Comparison of ENCODE assay signal across 17 cellular contexts in genomic region chr1:3658231-3658615, GRCh38. TPM values are rescaled to one million over a fixed set of nuclear protein-coding genes. Genes with fewer than 3 reads are reported as not detected.
A peak's percentile ranks its signal among the peaks of the same experiment; 100 is the strongest.
DNase-seq lines count a peak whose midpoint lies in the region; TF ChIP-seq lines count a peak whose summit lies in the region.
"Had no signal": no experiment of that assay in that cellular context is flagged by ENCODE, and none has a peak within 500 bp of the region (broad histone marks: within the 10 kb centered on the region; RNA-seq: fewer than 3 reads in every experiment).

No MANE protein-coding gene starts in this region.

- WGBS in spleen, 5 donors, result 39 to 55% (median 51%) methylated on average over 14 of the region's 14 CpGs

- peak overlapping the region; percentile 88 for H3K27ac Mint-ChIP-seq in glutamatergic neuron (ENCODE audit: unreplicated experiment)
- H3K27ac Mint-ChIP-seq: CD4-positive, CD25-positive, alpha-beta regulatory T cell; HFFc6 had no signal

- DNase-seq in ELF-1 (ENCODE audit: low read depth, low spot score) (peak; percentile 59), NCI-H748 treated with DMSO at 0.1 percent for 48 hours (lab: John Stamatoyannopoulos, UW) (peak; percentile 21), glutamatergic neuron (peak; percentile 53), spleen (peak; percentile 41), DMS79 treated with DMSO at 0.1 percent for 48 hours (lab: John Stamatoyannopoulos, UW) (no peak), NOMO-1 treated with DMSO at 0.1 percent for 48 hours (lab: John Stamatoyannopoulos, UW; ENCODE audit: unreplicated experiment) (no peak)
- DNase-seq in activated CD4-positive, alpha-beta T cell treated with anti-CD3 and anti-CD28 coated beads, Interleukin-2, amount 50 U/mL, for 1 hour, result no peak
- DNase-seq: Calu3; CD4-positive, CD25-positive, alpha-beta regulatory T cell; HFFc6; KBM-7; MV-4-11; NCI-H1417 treated with DMSO at 0.1 percent for 48 hours; NCI-H1930; SW 1271 had no signal

- no peaks in the 10 kb centered on the region for H3K36me3 ChIP-seq in spleen
- H3K36me3 ChIP-seq: SJSA1 had no signal

- H3K4me3 ChIP-seq in spleen, result no peak overlapping the region
- H3K4me3 ChIP-seq: SJSA1 had no signal

- peaks cover 0 to 60% (median 19%) of the 10 kb centered on the region in 7 donors for H3K27me3 ChIP-seq in spleen (replicated peaks in 1 of 7)

- H3K4me3 Mint-ChIP-seq in glutamatergic neuron (ENCODE audit: unreplicated experiment), result peak overlapping the region; percentile 77
- H3K4me3 Mint-ChIP-seq: CD4-positive, CD25-positive, alpha-beta regulatory T cell; HFFc6 had no signal

- H3K36me3 Mint-ChIP-seq in glutamatergic neuron (ENCODE audit: unreplicated experiment), result no peaks in the 10 kb centered on the region
- H3K36me3 Mint-ChIP-seq: CD4-positive, CD25-positive, alpha-beta regulatory T cell had no signal

- no peak for TF ChIP-seq POLR2A in spleen (IDR thresholded peaks at IDR 0.05)

- peaks cover 0 to 3% (median under 1%) of the 10 kb centered on the region in 6 donors for H3K4me1 ChIP-seq in spleen
- H3K4me1 ChIP-seq: SJSA1 had no signal

- TF ChIP-seq CTCF in glutamatergic neuron (IDR thresholded peaks at IDR 0.05; ENCODE audit: partially characterized antibody, unreplicated experiment) (no peak), spleen (IDR thresholded peaks at IDR 0.05 in 8 of 11, conservative IDR thresholded peaks at IDR 0.05 in 3 of 11) (no peak)

- H3K9me3 ChIP-seq in spleen, result no peaks in the 10 kb centered on the region
- H3K9me3 ChIP-seq: SJSA1 had no signal

- intact Hi-C loops in spleen (cut with DNase I; ENCODE audit: low total_unique reads), result no loop called here

- peaks cover 14% of the 10 kb centered on the region for H3K9me3 Mint-ChIP-seq in glutamatergic neuron (ENCODE audit: unreplicated experiment)
- H3K9me3 Mint-ChIP-seq: HFFc6 had no signal

- H3K27ac ChIP-seq in spleen, result no peak overlapping the region
- H3K27ac ChIP-seq: RWPE1, SJSA1 had no signal

- H3K4me1 Mint-ChIP-seq in glutamatergic neuron (ENCODE audit: low read depth, unreplicated experiment), result peaks cover 31% of the 10 kb centered on the region

- peaks cover 13% of the 10 kb centered on the region for H3K27me3 Mint-ChIP-seq in glutamatergic neuron (ENCODE audit: unreplicated experiment)

RNA-seq across cellular contexts. Expression of gene TP73, which starts 5.9 kb away (rescaled TPM):
- total RNA-seq in glutamatergic neuron (ENCODE audit: unreplicated experiment) (13.0 TPM), spleen (1 to 10 TPM in 5 of 7 donors, under 1 TPM in 2; 0.63 to 4.3 (median 1.6) TPM)
- under 1 TPM; 0.11 to 0.48 (median 0.21) TPM for polyA plus RNA-seq in spleen
- total RNA-seq: CD4-positive, CD25-positive, alpha-beta regulatory T cell; HFFc6 had no signal

RNA-seq across cellular contexts. Expression of gene WRAP73, which starts 8.3 kb away (rescaled TPM):
- total RNA-seq in glutamatergic neuron (ENCODE audit: unreplicated experiment) (47.7 TPM), spleen (10 to 100 TPM; 21.0 to 28.0 (median 26.4) TPM)
- polyA plus RNA-seq in spleen, result 10 to 100 TPM; 20.1 to 28.3 (median 24.2) TPM

RNA-seq across cellular contexts. Expression of gene TPRG1L, which starts 33.4 kb away (rescaled TPM):
- total RNA-seq in glutamatergic neuron (ENCODE audit: unreplicated experiment), result 43.1 TPM
- 10 to 100 TPM; 23.7 to 45.9 (median 32.5) TPM for total RNA-seq in spleen
- polyA plus RNA-seq in spleen, result 10 to 100 TPM; 19.9 to 35.7 (median 20.9) TPM

RNA-seq across cellular contexts. Expression of gene MEGF6, which starts 46.9 kb away (rescaled TPM):
- total RNA-seq in glutamatergic neuron (ENCODE audit: unreplicated experiment) (64.7 TPM), spleen (10 to 100 TPM in 6 of 7 donors, 1 to 10 TPM in 1; 8.7 to 39.5 (median 27.1) TPM)
- 10 to 100 TPM in 2 of 3 donors, 1 to 10 TPM in 1; 8.8 to 16.5 (median 10.0) TPM for polyA plus RNA-seq in spleen

Comparison
In these comparisons a context has a peak if more than half of its experiments do, and no peak if none do; other contexts are left out.
1. DNase-seq: peak in ELF-1 (single experiment), NCI-H748 treated with DMSO at 0.1 percent for 48 hours (single experiment), glutamatergic neuron (single experiment) and spleen (single experiment); none in activated CD4-positive, alpha-beta T cell treated with anti-CD3 and anti-CD28 coated beads, Interleukin-2, amount 50 U/mL, for 1 hour (single experiment), DMS79 treated with DMSO at 0.1 percent for 48 hours (single experiment) and NOMO-1 treated with DMSO at 0.1 percent for 48 hours (single experiment).